1 cellular context compared by ENCODE assay signal in the genomic region with DNA sequence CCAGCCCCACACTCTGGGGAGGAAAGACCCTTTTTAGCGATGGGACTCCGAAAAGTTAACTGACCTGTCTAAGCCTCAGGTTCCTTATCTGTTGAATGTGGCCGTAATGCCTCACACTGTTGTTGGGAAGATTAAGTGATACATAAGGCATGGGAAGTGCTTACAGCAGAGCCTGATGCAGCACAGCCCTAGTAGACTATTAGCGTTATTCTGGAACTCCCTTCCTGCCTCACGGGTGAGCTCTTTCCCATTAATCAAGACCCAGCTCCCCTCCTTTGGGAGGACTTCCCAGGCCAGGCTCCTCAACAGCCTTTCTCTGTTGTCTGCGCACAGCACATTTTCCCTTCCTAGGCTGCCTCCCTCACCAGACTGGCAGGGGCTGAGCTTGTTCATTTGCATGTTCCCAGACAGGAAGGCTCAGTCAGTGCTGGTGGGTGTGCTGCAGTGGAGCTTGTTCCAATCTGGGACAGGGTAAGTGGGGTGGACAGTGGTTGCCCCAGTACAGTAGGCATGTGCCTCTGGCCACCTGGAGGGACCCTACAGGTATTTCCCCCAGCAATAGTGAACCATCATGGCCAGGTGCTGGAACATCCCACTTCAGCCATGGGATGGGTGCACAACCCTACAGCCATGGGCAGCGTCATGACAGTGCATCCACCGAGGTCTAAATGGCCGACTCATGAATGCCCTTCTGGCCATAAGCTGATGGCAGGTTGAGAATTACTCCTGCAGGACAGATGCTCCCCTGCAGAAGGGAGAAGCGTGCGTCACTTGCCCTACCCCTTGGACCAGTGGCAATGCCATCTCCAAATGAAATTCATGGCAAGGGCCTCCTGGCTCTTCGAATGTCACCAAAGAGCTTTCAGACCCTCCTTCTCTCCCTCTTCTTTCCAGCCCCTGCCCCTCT.
TF ChIP-seq lines count a peak whose summit lies in the region.

No MANE protein-coding gene starts in this region.

TF ChIP-seq in endothelial cell of umbilical vein, 7 proteins besides CTCF, POLR2A, EP300 and RAD21:
- TF ChIP-seq, protein P1, sequence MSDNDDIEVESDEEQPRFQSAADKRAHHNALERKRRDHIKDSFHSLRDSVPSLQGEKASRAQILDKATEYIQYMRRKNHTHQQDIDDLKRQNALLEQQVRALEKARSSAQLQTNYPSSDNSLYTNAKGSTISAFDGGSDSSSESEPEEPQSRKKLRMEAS (IDR thresholded peaks at IDR 0.05; ENCODE audit: insufficient read depth, insufficient read length), result no peak
- TF ChIP-seq EZH2 (IDR thresholded peaks at IDR 0.05; ENCODE audit: borderline replicate concordance, low read depth, low read length, severe bottlenecking), result no peak
- TF ChIP-seq FOS (IDR thresholded peaks at IDR 0.05; ENCODE audit: borderline replicate concordance, insufficient read depth, low read length), result no peak
- no peak for TF ChIP-seq POLR2AphosphoS5 (IDR thresholded peaks at IDR 0.05; ENCODE audit: insufficient read depth, low read depth, low read length)
- TF ChIP-seq MYC (IDR thresholded peaks at IDR 0.05; ENCODE audit: low read depth, low read length), result no peak
- no peak for TF ChIP-seq JUN (IDR thresholded peaks at IDR 0.05; ENCODE audit: borderline replicate concordance, insufficient read depth, insufficient read length, low read depth)
- no peak for TF ChIP-seq GATA2 (IDR thresholded peaks at IDR 0.05; ENCODE audit: insufficient read depth, insufficient read length, low read depth, low read length)
TF ChIP-seq in endothelial cell of umbilical vein: peak in this region for 0.
